In the genomic region with DNA sequence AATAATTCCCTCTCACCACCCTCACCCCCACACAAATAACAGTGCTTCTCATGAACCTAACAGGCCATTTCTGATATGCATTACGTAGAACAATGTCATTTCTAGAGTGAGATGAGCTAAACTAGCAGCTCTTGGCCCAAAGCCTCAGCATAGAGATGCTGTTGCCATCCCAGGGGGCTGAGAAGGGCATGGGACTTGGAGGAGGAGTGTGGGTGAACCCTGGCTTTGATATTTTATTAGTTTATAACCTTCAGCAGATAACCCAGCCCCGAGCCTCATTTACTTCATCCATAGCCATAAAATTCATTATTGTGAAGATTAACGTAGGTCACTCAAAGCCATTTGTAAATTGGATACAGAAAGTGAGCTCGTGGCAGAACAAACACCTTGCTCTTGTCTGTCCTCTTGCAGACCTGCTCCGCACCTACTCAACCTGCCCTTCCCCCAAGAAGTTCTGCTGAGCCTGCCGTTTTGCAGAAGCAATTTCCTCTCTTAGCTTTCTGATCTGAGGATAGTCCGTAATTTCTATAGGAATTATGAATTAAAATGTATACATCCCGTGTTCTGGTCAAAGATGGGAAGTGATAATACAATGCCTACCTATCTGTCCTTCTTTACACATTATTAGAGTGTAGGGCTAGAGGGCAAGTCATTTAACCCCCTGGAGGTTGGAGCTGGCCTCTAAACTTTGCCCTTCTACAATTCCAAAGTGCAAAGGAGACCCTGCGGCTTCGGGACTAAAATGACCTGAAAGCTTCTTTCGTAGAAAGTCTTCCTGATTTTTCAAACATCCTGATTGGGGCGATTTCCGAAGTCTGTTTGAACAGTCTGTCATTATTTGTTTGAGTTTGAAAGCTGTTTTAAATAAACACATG, we compare ENCODE assay signal across 1 cellular context.
A peak's percentile ranks its signal among the peaks of the same experiment; 100 is the strongest.
TF ChIP-seq lines count a peak whose summit lies in the region.

No MANE protein-coding gene starts in this region.

TF ChIP-seq in HepG2, 621 proteins besides CTCF, POLR2A, EP300 and RAD21:
- TF ChIP-seq HNF4A (CRISPR knock-in tag; IDR thresholded peaks at IDR 0.05), result 0 out of 2 replicates have a peak, but pooled peaks have one; percentile 17
- TF ChIP-seq, protein P1, sequence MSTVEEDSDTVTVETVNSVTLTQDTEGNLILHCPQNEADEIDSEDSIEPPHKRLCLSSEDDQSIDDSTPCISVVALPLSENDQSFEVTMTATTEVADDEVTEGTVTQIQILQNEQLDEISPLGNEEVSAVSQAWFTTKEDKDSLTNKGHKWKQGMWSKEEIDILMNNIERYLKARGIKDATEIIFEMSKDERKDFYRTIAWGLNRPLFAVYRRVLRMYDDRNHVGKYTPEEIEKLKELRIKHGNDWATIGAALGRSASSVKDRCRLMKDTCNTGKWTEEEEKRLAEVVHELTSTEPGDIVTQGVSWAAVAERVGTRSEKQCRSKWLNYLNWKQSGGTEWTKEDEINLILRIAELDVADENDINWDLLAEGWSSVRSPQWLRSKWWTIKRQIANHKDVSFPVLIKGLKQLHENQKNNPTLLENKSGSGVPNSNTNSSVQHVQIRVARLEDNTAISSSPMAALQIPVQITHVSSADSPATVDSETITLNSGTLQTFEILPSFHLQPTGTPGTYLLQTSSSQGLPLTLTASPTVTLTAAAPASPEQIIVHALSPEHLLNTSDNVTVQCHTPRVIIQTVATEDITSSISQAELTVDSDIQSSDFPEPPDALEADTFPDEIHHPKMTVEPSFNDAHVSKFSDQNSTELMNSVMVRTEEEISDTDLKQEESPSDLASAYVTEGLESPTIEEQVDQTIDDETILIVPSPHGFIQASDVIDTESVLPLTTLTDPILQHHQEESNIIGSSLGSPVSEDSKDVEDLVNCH (CRISPR knock-in tag; IDR thresholded peaks at IDR 0.05), result no peak
TF ChIP-seq in HepG2: peak in this region for 1.
